7 cellular contexts compared by ENCODE assay signal in genomic region chr12:55737581-55738112, GRCh38. TPM values are rescaled to one million over a fixed set of nuclear protein-coding genes. Genes with fewer than 3 reads are reported as not detected.
DNase-seq lines count a peak whose midpoint lies in the region; ATAC-seq, FAIRE-seq and TF ChIP-seq lines count a peak whose summit lies in the region.

No MANE protein-coding gene starts in this region.

- H3K27ac ChIP-seq in OCI-LY3 (ENCODE audit: low read length) = peak overlapping the region; percentile 28; the same call in 1 of the 2 replicates
- no peak overlapping the region for H3K27ac ChIP-seq in endothelial cell of umbilical vein (ENCODE audit: insufficient read depth, low read depth, low read length)
- peak overlapping the region; percentile 60 for H3K27ac ChIP-seq in osteoblast (ENCODE audit: low read depth, low read length)

- intact Hi-C loops in endothelial cell of umbilical vein (cut with micrococcal nuclease) = loop anchor here (1.0 to 5.0 kb wide), 10 partner anchors 8 to 895 kb away; partner anchors contain the start of genes CD63, ORMDL2, PA2G4 and RPS26

- H3K9ac ChIP-seq in OCI-LY3 (ENCODE audit: low read length) (peak overlapping the region; percentile 83), endothelial cell of umbilical vein (replicated peaks; ENCODE audit: extremely low read depth, insufficient read depth, low read length) (no peak overlapping the region)

- H3K4me3 ChIP-seq in OCI-LY3 (ENCODE audit: low read length) = peak overlapping the region; percentile 87
- H3K4me3 ChIP-seq in endothelial cell of umbilical vein (replicated peaks in 1 of 3; ENCODE audit: insufficient read depth in 1 of 3, low read depth in 1 of 3, low read length in 3 of 3) = no peak overlapping the region
- H3K4me3 ChIP-seq in osteoblast (ENCODE audit: insufficient read depth, low read length) = peak overlapping the region; percentile 81

- H3K27me3 ChIP-seq in OCI-LY3 (ENCODE audit: low read depth, low read length) (peaks cover 8% of the 10 kb centered on the region; the same call in 1 of the 2 replicates), endothelial cell of umbilical vein (ENCODE audit: control insufficient read depth in 2 of 2, insufficient read depth in 2 of 2, low read length in 2 of 2) (no peaks in the 10 kb centered on the region), osteoblast (ENCODE audit: insufficient read depth, low read length) (no peaks in the 10 kb centered on the region)

- H4K20me1 ChIP-seq in OCI-LY3 (ENCODE audit: insufficient read depth, low read length) (no peaks in the 10 kb centered on the region), endothelial cell of umbilical vein (replicated peaks; ENCODE audit: control insufficient read depth, extremely low read depth, insufficient read depth, low read length) (no peaks in the 10 kb centered on the region), osteoblast (ENCODE audit: insufficient read depth, low read length) (no peaks in the 10 kb centered on the region)

- peak overlapping the region; percentile 88 for H2AFZ ChIP-seq in OCI-LY3 (ENCODE audit: low read depth, low read length)
- H2AFZ ChIP-seq in endothelial cell of umbilical vein (ENCODE audit: low read depth, low read length) = peak overlapping the region; percentile 95
- H2AFZ ChIP-seq in osteoblast (ENCODE audit: low read length) = peak overlapping the region; percentile 92

- CTCF ChIA-PET in endothelial cell of umbilical vein (lab: Charles Lee) = interaction anchor here (0.8 to 8.2 kb wide), 41 partner anchors 8 to 549 kb away, joined by 3 to 151 read pairs (median 7); partner anchors contain the start of genes BLOC1S1, CD63, DNAJC14 and ORMDL2

- POLR2A ChIA-PET in endothelial cell of umbilical vein (lab: Charles Lee) = interaction anchor here (0.5 to 0.9 kb wide), 3 partner anchors 7 to 425 kb away, joined by 4 to 6 read pairs (median 5); partner anchors contain the start of gene CD63

- no peaks in the 10 kb centered on the region for H3K9me1 ChIP-seq in endothelial cell of umbilical vein (replicated peaks; ENCODE audit: control insufficient read depth, extremely low read depth, insufficient read depth, low read length)

- no peaks in the 10 kb centered on the region for H3K79me2 ChIP-seq in OCI-LY3 (ENCODE audit: low read length)
- no peaks in the 10 kb centered on the region for H3K79me2 ChIP-seq in endothelial cell of umbilical vein (ENCODE audit: control insufficient read depth, insufficient read depth, low read length)
- no peaks in the 10 kb centered on the region for H3K79me2 ChIP-seq in osteoblast (ENCODE audit: insufficient read depth, low read length)

- H3K36me3 ChIP-seq in OCI-LY3 (replicated peaks; ENCODE audit: low read depth, low read length) (no peaks in the 10 kb centered on the region), endothelial cell of umbilical vein (ENCODE audit: control insufficient read depth in 2 of 2, extremely low read depth in 1 of 2, insufficient read depth in 2 of 2, low read length in 2 of 2) (no peaks in the 10 kb centered on the region), osteoblast (ENCODE audit: insufficient read depth, low read length) (no peaks in the 10 kb centered on the region)

- peak; percentile 2; the same call in 1 of the 2 replicates for TF ChIP-seq CTCF in OCI-LY3 (IDR thresholded peaks at IDR 0.05; ENCODE audit: low read depth, low read length)
- TF ChIP-seq CTCF in endothelial cell of umbilical vein (IDR thresholded peaks at IDR 0.05; ENCODE audit: extremely low read depth in 1 of 2, insufficient read depth in 1 of 2, low read depth in 1 of 2, low read length in 2 of 2) = no peak
- TF ChIP-seq CTCF in osteoblast (IDR thresholded peaks at IDR 0.05; ENCODE audit: extremely low read depth, low read depth, low read length) = peak; percentile 5

- no peak for FAIRE-seq in endothelial cell of umbilical vein (lab: Jason Lieb, UNC)

- H3K4me2 ChIP-seq in OCI-LY3 (ENCODE audit: low read length) = peak overlapping the region; percentile 94
- H3K4me2 ChIP-seq in endothelial cell of umbilical vein (ENCODE audit: insufficient read depth, low read length) = peak overlapping the region; percentile 99
- H3K4me2 ChIP-seq in osteoblast (ENCODE audit: insufficient read depth, low read length) = peak overlapping the region; percentile 96

- DNase-seq in endothelial cell of umbilical vein (ENCODE audit: low read depth, low spot score) (no peak), osteoblast (ENCODE audit: insufficient read length, low spot score, missing footprints) (no peak), GOT3 (lab: John Stamatoyannopoulos, UW) (no peak)
- DNase-seq in activated effector memory CD4-positive, alpha-beta T cell treated with anti-CD3 and anti-CD28 coated beads, Interleukin-2, amount 50 U/mL, for 16 hours = no peak

- dilution Hi-C loops in endothelial cell of umbilical vein (cut with MboI; ENCODE audit: extremely low pct_ligation_motif_present, low sequenced_read_pairs) = no loop called here

- ATAC-seq in GM21786 (IDR thresholded peaks at IDR 0.05; ENCODE audit: unreplicated experiment) = peak; percentile 4
- ATAC-seq in HG02840 (IDR thresholded peaks at IDR 0.05; ENCODE audit: low FRiP score, unreplicated experiment) = no peak

- TF ChIP-seq POLR2A in endothelial cell of umbilical vein (IDR thresholded peaks at IDR 0.05; ENCODE audit: low read depth, low read length) = no peak

- no TSS peak for BruUV-seq in endothelial cell of umbilical vein (replicated peaks; lab: Mats Ljungman, UMichigan)

- H3K4me1 ChIP-seq in OCI-LY3 (ENCODE audit: low read length) = peaks cover 11% of the 10 kb centered on the region
- H3K4me1 ChIP-seq in endothelial cell of umbilical vein (ENCODE audit: control insufficient read depth, extremely low read depth, insufficient read depth, low read length) = peaks cover 13% of the 10 kb centered on the region
- H3K4me1 ChIP-seq in osteoblast (ENCODE audit: insufficient read depth, low read length) = peaks cover 16% of the 10 kb centered on the region

- H3K9me3 ChIP-seq in OCI-LY3 (ENCODE audit: insufficient read depth, low read length) (no peaks in the 10 kb centered on the region), endothelial cell of umbilical vein (replicated peaks; ENCODE audit: control insufficient read depth, insufficient read depth, low read length) (no peaks in the 10 kb centered on the region), osteoblast (ENCODE audit: low read depth, low read length) (no peaks in the 10 kb centered on the region)

TF ChIP-seq in endothelial cell of umbilical vein, 7 proteins besides CTCF, POLR2A, EP300 and RAD21 (continues in another document):
- no peak for TF ChIP-seq MYC (IDR thresholded peaks at IDR 0.05; ENCODE audit: low read depth, low read length)

RNA-seq across cellular contexts. Expression of gene GDF11, which starts 5.3 kb away (rescaled TPM):
- total RNA-seq in endothelial cell of umbilical vein (18.7 and 19.8 TPM in 2 replicates), osteoblast (4.1 and 4.3 TPM in 2 replicates)
- 10.0 and 11.6 TPM in 2 replicates for polyA plus RNA-seq in endothelial cell of umbilical vein
- polyA plus RNA-seq in endothelial cell of umbilical vein (2011; cell fraction: cytosol; rRNA removed) = 7.6 and 9.6 TPM in 2 replicates
- polyA plus RNA-seq in endothelial cell of umbilical vein (2011; cell fraction: nucleus; rRNA removed) = 4.3 and 4.6 TPM in 2 replicates
- polyA plus RNA-seq in endothelial cell of umbilical vein (2012) = 18.4 and 22.3 TPM in 2 replicates
- polyA minus RNA-seq in endothelial cell of umbilical vein = 7.5 and 10.6 TPM in 2 replicates
- 3.0 TPM for polyA minus RNA-seq in endothelial cell of umbilical vein (2011; cell fraction: cytosol; rRNA and poly(A)+ RNA removed)
- 2.3 and 5.0 TPM in 2 replicates for polyA minus RNA-seq in endothelial cell of umbilical vein (2011; cell fraction: nucleus; rRNA and poly(A)+ RNA removed)

RNA-seq across cellular contexts. Expression of gene CD63, which starts 8.8 kb away (rescaled TPM):
- 1,054 and 1,063 TPM in 2 replicates for total RNA-seq in endothelial cell of umbilical vein
- 1,429 and 1,536 TPM in 2 replicates for polyA plus RNA-seq in endothelial cell of umbilical vein
- polyA plus RNA-seq in endothelial cell of umbilical vein (2011; cell fraction: cytosol; rRNA removed) = 1,126 and 1,307 TPM in 2 replicates
- polyA plus RNA-seq in endothelial cell of umbilical vein (2011; cell fraction: nucleus; rRNA removed) = 455 and 538 TPM in 2 replicates
- 1,051 and 1,290 TPM in 2 replicates for polyA plus RNA-seq in endothelial cell of umbilical vein (2012)
- 582 and 611 TPM in 2 replicates for polyA minus RNA-seq in endothelial cell of umbilical vein
- polyA minus RNA-seq in endothelial cell of umbilical vein (2011; cell fraction: cytosol; rRNA and poly(A)+ RNA removed) = 121 TPM
- polyA minus RNA-seq in endothelial cell of umbilical vein (2011; cell fraction: nucleus; rRNA and poly(A)+ RNA removed) = 62.3 and 71.7 TPM in 2 replicates
- 3,072 and 3,128 TPM in 2 replicates for total RNA-seq in osteoblast

RNA-seq across cellular contexts. Expression of gene RDH5, which starts 17.5 kb away (rescaled TPM):
- 2.7 and 6.1 TPM in 2 replicates for total RNA-seq in endothelial cell of umbilical vein
- polyA plus RNA-seq in endothelial cell of umbilical vein = 3.5 and 3.7 TPM in 2 replicates
- polyA plus RNA-seq in endothelial cell of umbilical vein (2011; cell fraction: cytosol; rRNA removed) = 1.1 and 1.7 TPM in 2 replicates
- 23.5 and 25.0 TPM in 2 replicates for polyA plus RNA-seq in endothelial cell of umbilical vein (2011; cell fraction: nucleus; rRNA removed)
- 1.0 and 1.1 TPM in 2 replicates for polyA plus RNA-seq in endothelial cell of umbilical vein (2012)
- polyA minus RNA-seq in endothelial cell of umbilical vein = 3.8 and 5.9 TPM in 2 replicates
- polyA minus RNA-seq in endothelial cell of umbilical vein (2011; cell fraction: cytosol; rRNA and poly(A)+ RNA removed) = not detected
- polyA minus RNA-seq in endothelial cell of umbilical vein (2011; cell fraction: nucleus; rRNA and poly(A)+ RNA removed) = 7.7 and 8.9 TPM in 2 replicates
- total RNA-seq in osteoblast = 27.7 and 32.2 TPM in 2 replicates

RNA-seq across cellular contexts. Expression of gene BLOC1S1, which starts 21.8 kb away (rescaled TPM):
- total RNA-seq in endothelial cell of umbilical vein (84.1 and 85.6 TPM in 2 replicates), osteoblast (46.0 and 59.4 TPM in 2 replicates)
- polyA plus RNA-seq in endothelial cell of umbilical vein = 192 and 197 TPM in 2 replicates
- 217 and 240 TPM in 2 replicates for polyA plus RNA-seq in endothelial cell of umbilical vein (2011; cell fraction: cytosol; rRNA removed)
- polyA plus RNA-seq in endothelial cell of umbilical vein (2011; cell fraction: nucleus; rRNA removed) = 62.4 and 64.8 TPM in 2 replicates
- polyA plus RNA-seq in endothelial cell of umbilical vein (2012) = 96.7 and 111 TPM in 2 replicates
- 37.9 and 73.5 TPM in 2 replicates for polyA minus RNA-seq in endothelial cell of umbilical vein
- polyA minus RNA-seq in endothelial cell of umbilical vein (2011; cell fraction: cytosol; rRNA and poly(A)+ RNA removed) = 45.3 TPM
- 10.3 and 10.6 TPM in 2 replicates for polyA minus RNA-seq in endothelial cell of umbilical vein (2011; cell fraction: nucleus; rRNA and poly(A)+ RNA removed)

RNA-seq across cellular contexts. Expression of gene ITGA7, which starts 29.9 kb away (rescaled TPM):
- 0.84 and 1.0 TPM in 2 replicates for total RNA-seq in endothelial cell of umbilical vein
- 0.41 and 0.67 TPM in 2 replicates for polyA plus RNA-seq in endothelial cell of umbilical vein
- polyA plus RNA-seq in endothelial cell of umbilical vein (2011; cell fraction: cytosol; rRNA removed) = 0.21 and 0.28 TPM in 2 replicates
- 4.0 and 5.0 TPM in 2 replicates for polyA plus RNA-seq in endothelial cell of umbilical vein (2011; cell fraction: nucleus; rRNA removed)
- polyA plus RNA-seq in endothelial cell of umbilical vein (2012) = 0.15 and 0.20 TPM in 2 replicates
- polyA minus RNA-seq in endothelial cell of umbilical vein = 0.70 and 2.0 TPM in 2 replicates
- polyA minus RNA-seq in endothelial cell of umbilical vein (2011; cell fraction: cytosol; rRNA and poly(A)+ RNA removed) = not detected
- polyA minus RNA-seq in endothelial cell of umbilical vein (2011; cell fraction: nucleus; rRNA and poly(A)+ RNA removed) = 0.82 and 1.2 TPM in 2 replicates
- total RNA-seq in osteoblast = 22.4 and 24.8 TPM in 2 replicates

Comparison
In these comparisons a context has a peak if more than half of its experiments do, and no peak if none do; other contexts are left out.
1. H3K4me3 ChIP-seq: peak in OCI-LY3 (single experiment) and osteoblast (single experiment); none in endothelial cell of umbilical vein (0 of 3).
2. CTCF ChIP-seq: peak in OCI-LY3 (single experiment) and osteoblast (single experiment); none in endothelial cell of umbilical vein (0 of 2).
3. Peak in every context shown above with its lines, with median percentiles within 50 percentile points of each other: H2AFZ ChIP-seq and H3K4me2 ChIP-seq.